Comparison of ENCODE assay signal across 1 cellular context in genomic region chr3:101827211-101828174, GRCh38.
TF ChIP-seq lines count a peak whose summit lies in the region.

No MANE protein-coding gene starts in this region.

TF ChIP-seq in GM12878, 131 proteins besides CTCF, POLR2A, EP300 and RAD21 (continued from another document and continues in another):
- TF ChIP-seq ZBTB40 (IDR thresholded peaks at IDR 0.05; ENCODE audit: borderline replicate concordance) (no peak), SREBF2 (IDR thresholded peaks at IDR 0.05; ENCODE audit: low read length) (no peak), ASH2L (IDR thresholded peaks at IDR 0.05; ENCODE audit: borderline replicate concordance, low read depth) (no peak), ZSCAN29 (IDR thresholded peaks at IDR 0.05) (peak; percentile 93), ZNF207 (IDR thresholded peaks at IDR 0.05; ENCODE audit: borderline replicate concordance) (no peak; the same call in 1 of the 2 replicates), NR2F1 (conservative IDR thresholded peaks at IDR 0.05) (peak; percentile 88), RCOR1 (conservative IDR thresholded peaks at IDR 0.05; ENCODE audit: low read depth, low read length) (no peak), NR2C1 (IDR thresholded peaks at IDR 0.05) (no peak), CHD4 (IDR thresholded peaks at IDR 0.05) (no peak), STAT3 (IDR thresholded peaks at IDR 0.05; ENCODE audit: low read depth, low read length) (0 out of 2 replicates have a peak, but pooled peaks have one; percentile 51), BRCA1 (IDR thresholded peaks at IDR 0.05; ENCODE audit: low read depth, low read length) (no peak), PML (IDR thresholded peaks at IDR 0.05; ENCODE audit: low read length) (peak; percentile 93), KLF5 (IDR thresholded peaks at IDR 0.05; ENCODE audit: partially characterized antibody) (no peak), BHLHE40 (IDR thresholded peaks at IDR 0.05; ENCODE audit: borderline replicate concordance in 1 of 2, low read depth in 2 of 2, low read length in 1 of 2) (peak; percentile 11 to 83; a peak in 3 of 4 replicates), POU2F2 (IDR thresholded peaks at IDR 0.05; ENCODE audit: borderline replicate concordance, low read depth, low read length) (peak; percentile 88), MYC (IDR thresholded peaks at IDR 0.05; ENCODE audit: insufficient read depth, insufficient read length, insufficient replicate concordance, low read length, severe bottlenecking) (no peak), NR2C2 (IDR thresholded peaks at IDR 0.05; ENCODE audit: borderline replicate concordance, control insufficient read depth, insufficient read length, low read depth) (no peak), SUPT20H (IDR thresholded peaks at IDR 0.05; ENCODE audit: borderline replicate concordance, control insufficient read depth, low read depth, low read length) (no peak), TCF3 (IDR thresholded peaks at IDR 0.05; ENCODE audit: borderline replicate concordance, insufficient read depth, low read depth, low read length) (peak; percentile 75; the same call in 1 of the 2 replicates), SRF (IDR thresholded peaks at IDR 0.05; ENCODE audit: low read depth in 2 of 2, low read length in 2 of 2) (no peak), POLR2AphosphoS2 (IDR thresholded peaks at IDR 0.05; ENCODE audit: low read depth, low read length) (peak; percentile 95), ELK1 (IDR thresholded peaks at IDR 0.05; ENCODE audit: low read depth, low read length) (no peak), LARP7 (IDR thresholded peaks at IDR 0.05) (0 out of 2 replicates have a peak, but pooled peaks have one; percentile 43), NFIC (IDR thresholded peaks at IDR 0.05; ENCODE audit: low read depth, low read length) (peak; percentile 87), JUNB (IDR thresholded peaks at IDR 0.05) (no peak; the same call in 1 of the 2 replicates), STAT1 (conservative IDR thresholded peaks at IDR 0.05) (0 out of 2 replicates have a peak, but pooled peaks have one; percentile 53), NFXL1 (IDR thresholded peaks at IDR 0.05; ENCODE audit: borderline replicate concordance) (no peak), ATF7 (IDR thresholded peaks at IDR 0.05; ENCODE audit: low read depth) (peak; percentile 87), ZNF384 (IDR thresholded peaks at IDR 0.05; ENCODE audit: borderline replicate concordance, low read depth, low read length) (peak; percentile 79), SREBF1 (IDR thresholded peaks at IDR 0.05; ENCODE audit: low read length) (no peak), ZNF24 (IDR thresholded peaks at IDR 0.05) (no peak; the same call in 1 of the 2 replicates), FOXM1 (IDR thresholded peaks at IDR 0.05; ENCODE audit: low read depth, low read length) (peak; percentile 92), ZNF217 (IDR thresholded peaks at IDR 0.05) (peak; percentile 41; the same call in 1 of the 2 replicates), PBX3 (IDR thresholded peaks at IDR 0.05; ENCODE audit: insufficient replicate concordance, low read depth, low read length) (no peak), SMAD1 (IDR thresholded peaks at IDR 0.05; ENCODE audit: low read depth, partially characterized antibody) (peak; percentile 83), SP1 (IDR thresholded peaks at IDR 0.05; ENCODE audit: low read depth, low read length) (peak; percentile 80), E4F1 (IDR thresholded peaks at IDR 0.05; ENCODE audit: borderline replicate concordance, partially characterized antibody) (no peak), ETV6 (conservative IDR thresholded peaks at IDR 0.05 in 1 of 2, IDR thresholded peaks at IDR 0.05 in 1 of 2; ENCODE audit: borderline replicate concordance in 1 of 2, low read depth in 1 of 2) (peak in 1 of 2 experiments; percentile 76; a peak in 1 of 4 replicates), IKZF2 (IDR thresholded peaks at IDR 0.05) (peak; percentile 87 to 90), BCL11A (IDR thresholded peaks at IDR 0.05; ENCODE audit: low read depth, low read length) (peak; percentile 59), SMC3 (IDR thresholded peaks at IDR 0.05; ENCODE audit: borderline replicate concordance, low read length) (peak; percentile 7; the same call in 1 of the 2 replicates), CEBPB (IDR thresholded peaks at IDR 0.05; ENCODE audit: borderline replicate concordance in 1 of 2, low read depth in 2 of 2, low read length in 2 of 2) (no peak), SMARCA5 (IDR thresholded peaks at IDR 0.05) (peak; percentile 15; the same call in 1 of the 2 replicates)
- TF ChIP-seq, protein P1, sequence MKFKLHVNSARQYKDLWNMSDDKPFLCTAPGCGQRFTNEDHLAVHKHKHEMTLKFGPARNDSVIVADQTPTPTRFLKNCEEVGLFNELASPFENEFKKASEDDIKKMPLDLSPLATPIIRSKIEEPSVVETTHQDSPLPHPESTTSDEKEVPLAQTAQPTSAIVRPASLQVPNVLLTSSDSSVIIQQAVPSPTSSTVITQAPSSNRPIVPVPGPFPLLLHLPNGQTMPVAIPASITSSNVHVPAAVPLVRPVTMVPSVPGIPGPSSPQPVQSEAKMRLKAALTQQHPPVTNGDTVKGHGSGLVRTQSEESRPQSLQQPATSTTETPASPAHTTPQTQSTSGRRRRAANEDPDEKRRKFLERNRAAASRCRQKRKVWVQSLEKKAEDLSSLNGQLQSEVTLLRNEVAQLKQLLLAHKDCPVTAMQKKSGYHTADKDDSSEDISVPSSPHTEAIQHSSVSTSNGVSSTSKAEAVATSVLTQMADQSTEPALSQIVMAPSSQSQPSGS (IDR thresholded peaks at IDR 0.05; ENCODE audit: low read length): peak; percentile 86
- TF ChIP-seq, protein P2, sequence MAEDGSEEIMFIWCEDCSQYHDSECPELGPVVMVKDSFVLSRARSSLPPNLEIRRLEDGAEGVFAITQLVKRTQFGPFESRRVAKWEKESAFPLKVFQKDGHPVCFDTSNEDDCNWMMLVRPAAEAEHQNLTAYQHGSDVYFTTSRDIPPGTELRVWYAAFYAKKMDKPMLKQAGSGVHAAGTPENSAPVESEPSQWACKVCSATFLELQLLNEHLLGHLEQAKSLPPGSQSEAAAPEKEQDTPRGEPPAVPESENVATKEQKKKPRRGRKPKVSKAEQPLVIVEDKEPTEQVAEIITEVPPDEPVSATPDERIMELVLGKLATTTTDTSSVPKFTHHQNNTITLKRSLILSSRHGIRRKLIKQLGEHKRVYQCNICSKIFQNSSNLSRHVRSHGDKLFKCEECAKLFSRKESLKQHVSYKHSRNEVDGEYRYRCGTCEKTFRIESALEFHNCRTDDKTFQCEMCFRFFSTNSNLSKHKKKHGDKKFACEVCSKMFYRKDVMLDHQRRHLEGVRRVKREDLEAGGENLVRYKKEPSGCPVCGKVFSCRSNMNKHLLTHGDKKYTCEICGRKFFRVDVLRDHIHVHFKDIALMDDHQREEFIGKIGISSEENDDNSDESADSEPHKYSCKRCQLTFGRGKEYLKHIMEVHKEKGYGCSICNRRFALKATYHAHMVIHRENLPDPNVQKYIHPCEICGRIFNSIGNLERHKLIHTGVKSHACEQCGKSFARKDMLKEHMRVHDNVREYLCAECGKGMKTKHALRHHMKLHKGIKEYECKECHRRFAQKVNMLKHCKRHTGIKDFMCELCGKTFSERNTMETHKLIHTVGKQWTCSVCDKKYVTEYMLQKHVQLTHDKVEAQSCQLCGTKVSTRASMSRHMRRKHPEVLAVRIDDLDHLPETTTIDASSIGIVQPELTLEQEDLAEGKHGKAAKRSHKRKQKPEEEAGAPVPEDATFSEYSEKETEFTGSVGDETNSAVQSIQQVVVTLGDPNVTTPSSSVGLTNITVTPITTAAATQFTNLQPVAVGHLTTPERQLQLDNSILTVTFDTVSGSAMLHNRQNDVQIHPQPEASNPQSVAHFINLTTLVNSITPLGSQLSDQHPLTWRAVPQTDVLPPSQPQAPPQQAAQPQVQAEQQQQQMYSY (CRISPR knock-in tag; IDR thresholded peaks at IDR 0.05): no peak
- TF ChIP-seq, protein P3, sequence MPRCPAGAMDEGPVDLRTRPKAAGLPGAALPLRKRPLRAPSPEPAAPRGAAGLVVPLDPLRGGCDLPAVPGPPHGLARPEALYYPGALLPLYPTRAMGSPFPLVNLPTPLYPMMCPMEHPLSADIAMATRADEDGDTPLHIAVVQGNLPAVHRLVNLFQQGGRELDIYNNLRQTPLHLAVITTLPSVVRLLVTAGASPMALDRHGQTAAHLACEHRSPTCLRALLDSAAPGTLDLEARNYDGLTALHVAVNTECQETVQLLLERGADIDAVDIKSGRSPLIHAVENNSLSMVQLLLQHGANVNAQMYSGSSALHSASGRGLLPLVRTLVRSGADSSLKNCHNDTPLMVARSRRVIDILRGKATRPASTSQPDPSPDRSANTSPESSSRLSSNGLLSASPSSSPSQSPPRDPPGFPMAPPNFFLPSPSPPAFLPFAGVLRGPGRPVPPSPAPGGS (IDR thresholded peaks at IDR 0.05; ENCODE audit: borderline replicate concordance, insufficient read depth, low read depth, low read length, poor library complexity, severe bottlenecking): peak; percentile 81
